In the genomic region with DNA sequence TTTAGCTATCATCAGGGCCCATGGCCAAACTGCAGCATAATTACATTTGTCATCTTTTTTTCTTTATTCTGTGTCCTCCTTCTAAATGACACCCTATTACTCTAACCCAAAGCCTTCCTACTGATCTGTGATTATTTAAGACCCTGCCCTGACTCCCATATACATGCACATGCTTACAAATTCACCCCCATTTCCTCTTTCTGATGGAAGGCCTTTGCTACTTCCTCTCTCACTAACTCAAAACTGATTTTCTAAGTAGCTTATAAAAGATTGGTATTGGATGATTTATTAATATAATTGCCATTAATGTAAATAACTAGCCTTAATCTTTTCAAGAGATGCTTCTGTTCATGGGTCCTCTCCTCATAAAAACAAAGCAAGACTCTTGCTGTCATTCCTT, we compare ENCODE assay signal across 1 cellular context.
"Had no signal": no experiment of that assay in that cellular context is flagged by ENCODE, and none has a peak within 500 bp of the region (broad histone marks: within the 10 kb centered on the region; RNA-seq: fewer than 3 reads in every experiment).

No MANE protein-coding gene starts in this region.

- DNase-seq: IMR-90 had no signal
